In genomic region chr13:27353166-27353583, GRCh38 we compare ENCODE assay signal across 8 cellular contexts.
DNase-seq lines count a peak whose midpoint lies in the region; ATAC-seq and TF ChIP-seq lines count a peak whose summit lies in the region.

No MANE protein-coding gene starts in this region.

- TF ChIP-seq CTCF in prostate gland (IDR thresholded peaks at IDR 0.05) (no peak), testis (IDR thresholded peaks at IDR 0.05) (no peak)

- H3K4me1 ChIP-seq in prostate gland (replicated peaks) (no peaks in the 10 kb centered on the region), testis (no peaks in the 10 kb centered on the region)

- peak; percentile 67 for DNase-seq in DMS53 treated with DMSO at 0.1 percent for 48 hours (lab: John Stamatoyannopoulos, UW; ENCODE audit: unreplicated experiment)
- DNase-seq in activated T-cell treated with anti-CD3 and anti-CD28 coated beads, Interleukin-2, amount 50 U/mL, for 4 hours: no peak
- no peak for DNase-seq in naive B cell
- no peak for DNase-seq in prostate gland (ENCODE audit: low spot score)
- no peak for DNase-seq in testis
- DNase-seq in NCI-H446 (lab: John Stamatoyannopoulos, UW): no peak

- peak overlapping the region; percentile 29 for H3K4me3 Mint-ChIP-seq in activated T-cell treated with anti-CD3 and anti-CD28 coated beads, Interleukin-2, amount 50 U/mL, for 4 hours
- peak overlapping the region in 1 of 8 donors; percentile 48 for H3K4me3 Mint-ChIP-seq in naive B cell

- H3K9me3 ChIP-seq in prostate gland (no peaks in the 10 kb centered on the region), testis (no peaks in the 10 kb centered on the region)

- H3K27me3 ChIP-seq in prostate gland (replicated peaks; ENCODE audit: insufficient read depth): no peaks in the 10 kb centered on the region
- no peaks in the 10 kb centered on the region for H3K27me3 ChIP-seq in testis

- H3K27ac ChIP-seq in prostate gland: no peak overlapping the region
- no peak overlapping the region for H3K27ac ChIP-seq in testis

- H3K4me3 ChIP-seq in prostate gland (no peak overlapping the region), testis (no peak overlapping the region)

- no peak for TF ChIP-seq POLR2A in prostate gland (IDR thresholded peaks at IDR 0.05)
- no peak for TF ChIP-seq POLR2A in testis (IDR thresholded peaks at IDR 0.05)

- intact Hi-C loops in prostate gland (cut with DNase I) (loop anchor here (10.0 kb wide), 1 partner anchor 178 kb away; the partner anchor contains the start of gene USP12), testis (cut with DNase I; ENCODE audit: low total_unique reads) (no loop called here)

- H3K36me3 ChIP-seq in prostate gland: no peaks in the 10 kb centered on the region
- H3K36me3 ChIP-seq in testis (ENCODE audit: low read depth, missing control alignments): no peaks in the 10 kb centered on the region

- no peaks in the 10 kb centered on the region for H3K9me3 Mint-ChIP-seq in activated T-cell treated with anti-CD3 and anti-CD28 coated beads, Interleukin-2, amount 50 U/mL, for 4 hours
- peaks cover 0 to 12% (median 7%) of the 10 kb centered on the region in 7 donors for H3K9me3 Mint-ChIP-seq in naive B cell

- H3K4me1 Mint-ChIP-seq in activated T-cell treated with anti-CD3 and anti-CD28 coated beads, Interleukin-2, amount 50 U/mL, for 4 hours (ENCODE audit: low read depth): peaks cover 8% of the 10 kb centered on the region
- peaks cover under 1 to 8% (median 5%) of the 10 kb centered on the region in 3 donors for H3K4me1 Mint-ChIP-seq in naive B cell

- ATAC-seq in GM19438 (IDR thresholded peaks at IDR 0.05; ENCODE audit: low read depth, unreplicated experiment) (peak; percentile 94), HG03354 (IDR thresholded peaks at IDR 0.05; ENCODE audit: poor library complexity, severe bottlenecking, unreplicated experiment) (peak; percentile 94), naive B cell (ENCODE audit: low read depth in 2 of 2) (peak; percentile 28 to 58)
- peak; percentile 96 to 98 for ATAC-seq in activated T-cell treated with anti-CD3 and anti-CD28 coated beads, Interleukin-2, amount 50 U/mL, for 4 hours

- H3K27me3 Mint-ChIP-seq in activated T-cell treated with anti-CD3 and anti-CD28 coated beads, Interleukin-2, amount 50 U/mL, for 4 hours (ENCODE audit: low read depth): peaks cover 11% of the 10 kb centered on the region
- peaks cover 27 to 48% (median 41%) of the 10 kb centered on the region in 3 donors for H3K27me3 Mint-ChIP-seq in naive B cell

- no peaks in the 10 kb centered on the region for H3K36me3 Mint-ChIP-seq in activated T-cell treated with anti-CD3 and anti-CD28 coated beads, Interleukin-2, amount 50 U/mL, for 4 hours (ENCODE audit: insufficient read depth)
- peaks cover 3 to 7% of the 10 kb centered on the region in 2 donors for H3K36me3 Mint-ChIP-seq in naive B cell

- 58% methylated on average over 9 of the region's 9 CpGs for WGBS in prostate gland
- 60 to 66% methylated on average over 9 of the region's 9 CpGs for WGBS in testis, 2 donors

- H3K27ac Mint-ChIP-seq in naive B cell: no peak overlapping the region

Comparison
In these comparisons a context has a peak if more than half of its experiments do, and no peak if none do; other contexts are left out.
1. ATAC-seq: peak in every context shown above with its lines; median percentile 97 in activated T-cell treated with anti-CD3 and anti-CD28 coated beads, Interleukin-2, amount 50 U/mL, for 4 hours; 94 in GM19438; 94 in HG03354; 43 in naive B cell.